Comparison of ENCODE assay signal across 1 cellular context in the genomic region with DNA sequence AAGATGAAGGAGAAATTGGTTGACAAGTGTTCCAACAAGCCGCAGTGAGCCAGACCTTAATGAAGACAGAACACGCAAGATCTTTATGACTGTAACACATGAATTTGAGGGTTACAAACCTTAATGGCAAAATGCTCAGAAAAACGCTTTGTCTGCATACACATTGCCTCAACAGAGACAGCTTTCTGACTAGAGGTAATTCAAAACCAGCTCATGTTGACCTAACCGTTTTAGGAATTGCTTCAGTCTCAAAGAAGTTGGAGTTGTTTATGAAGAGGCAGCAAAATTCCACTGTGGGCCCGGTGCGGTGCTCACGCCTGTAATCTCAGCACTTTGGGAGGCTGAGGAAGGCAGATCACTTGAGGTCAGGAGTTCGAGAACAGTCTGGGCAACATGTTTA.
TF ChIP-seq lines count a peak whose summit lies in the region.

No MANE protein-coding gene starts in this region.

TF ChIP-seq in IMR-90, 13 proteins besides CTCF, POLR2A, EP300 and RAD21 (continued from another document):
- TF ChIP-seq, protein P1, sequence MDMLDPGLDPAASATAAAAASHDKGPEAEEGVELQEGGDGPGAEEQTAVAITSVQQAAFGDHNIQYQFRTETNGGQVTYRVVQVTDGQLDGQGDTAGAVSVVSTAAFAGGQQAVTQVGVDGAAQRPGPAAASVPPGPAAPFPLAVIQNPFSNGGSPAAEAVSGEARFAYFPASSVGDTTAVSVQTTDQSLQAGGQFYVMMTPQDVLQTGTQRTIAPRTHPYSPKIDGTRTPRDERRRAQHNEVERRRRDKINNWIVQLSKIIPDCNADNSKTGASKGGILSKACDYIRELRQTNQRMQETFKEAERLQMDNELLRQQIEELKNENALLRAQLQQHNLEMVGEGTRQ (IDR thresholded peaks at IDR 0.05; ENCODE audit: low read depth, low read length), result no peak
- TF ChIP-seq MAZ (IDR thresholded peaks at IDR 0.05; ENCODE audit: borderline replicate concordance, low read depth, low read length) (no peak), ELK1 (IDR thresholded peaks at IDR 0.05; ENCODE audit: borderline replicate concordance, low read depth, low read length) (no peak), BHLHE40 (IDR thresholded peaks at IDR 0.05; ENCODE audit: low read depth, low read length) (no peak), RFX5 (IDR thresholded peaks at IDR 0.05; ENCODE audit: low read depth, low read length) (no peak), MAFK (IDR thresholded peaks at IDR 0.05; ENCODE audit: low read depth, low read length) (no peak)
